1 cellular context compared by ENCODE assay signal in the genomic region with DNA sequence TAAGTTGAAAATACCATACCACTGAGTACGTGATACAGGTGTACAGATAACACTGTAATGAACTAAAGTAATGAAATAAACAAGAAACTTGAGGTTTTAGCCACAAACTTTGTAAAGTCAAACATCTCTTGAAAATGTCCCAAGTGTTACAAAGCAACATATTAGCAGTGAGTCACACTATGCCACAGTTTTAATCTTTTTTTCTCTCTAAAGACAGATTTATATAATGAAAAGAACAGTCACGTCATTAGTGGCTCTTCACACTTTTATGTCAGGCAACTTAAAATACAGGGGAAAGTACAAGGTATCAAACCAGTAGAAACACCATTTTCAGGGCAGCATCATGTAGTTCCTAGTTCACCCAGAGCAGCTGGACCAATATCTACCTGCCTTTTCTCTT.
TF ChIP-seq lines count a peak whose summit lies in the region.

No MANE protein-coding gene starts in this region.

TF ChIP-seq in A549, 52 proteins besides CTCF, POLR2A, EP300 and RAD21:
- TF ChIP-seq TFCP2L1 (CRISPR knock-in tag; IDR thresholded peaks at IDR 0.05): no peak
- TF ChIP-seq, protein P1, sequence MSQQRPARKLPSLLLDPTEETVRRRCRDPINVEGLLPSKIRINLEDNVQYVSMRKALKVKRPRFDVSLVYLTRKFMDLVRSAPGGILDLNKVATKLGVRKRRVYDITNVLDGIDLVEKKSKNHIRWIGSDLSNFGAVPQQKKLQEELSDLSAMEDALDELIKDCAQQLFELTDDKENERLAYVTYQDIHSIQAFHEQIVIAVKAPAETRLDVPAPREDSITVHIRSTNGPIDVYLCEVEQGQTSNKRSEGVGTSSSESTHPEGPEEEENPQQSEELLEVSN (IDR thresholded peaks at IDR 0.05; ENCODE audit: borderline replicate concordance, low read depth): no peak
